Comparison of ENCODE assay signal across 8 cellular contexts in the genomic region with DNA sequence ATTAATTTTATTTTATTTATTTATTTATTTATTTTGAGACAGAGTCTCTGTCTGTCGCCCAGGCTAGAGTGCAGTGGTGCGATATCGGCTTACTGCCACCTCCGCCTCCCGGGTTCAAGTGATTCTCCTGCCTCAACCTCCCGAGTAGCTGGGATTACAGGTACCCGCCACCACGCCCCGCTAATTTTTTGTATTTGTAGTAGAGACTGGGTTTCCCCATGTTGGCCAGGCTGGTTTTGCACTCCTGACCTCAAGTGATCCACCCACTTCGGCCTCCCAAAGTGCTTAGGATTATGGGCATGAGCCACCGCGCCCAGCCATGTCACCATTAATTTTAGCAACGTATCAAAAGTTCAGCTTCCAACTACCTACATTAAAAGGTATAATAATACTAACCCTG. TPM values are rescaled to one million over a fixed set of nuclear protein-coding genes. Genes with fewer than 3 reads are reported as not detected.
DNase-seq lines count a peak whose midpoint lies in the region; ATAC-seq and TF ChIP-seq lines count a peak whose summit lies in the region.
"Not testable (repeated sequence)": the region's sequence is repeated elsewhere in the genome, so short reads cannot be mapped to it uniquely, and the experiment has no call there.

No MANE protein-coding gene starts in this region.

- not testable (repeated sequence) for H3K36me3 ChIP-seq in MG63; body of pancreas (replicated peaks in 1 of 2; ENCODE audit: insufficient read depth in 1 of 2, low read depth in 2 of 2)
- H3K36me3 ChIP-seq in lower lobe of right lung (peaks cover 17% of the 10 kb centered on the region), tibial artery (peaks cover 0 to 12% (median 0%) of the 10 kb centered on the region in 3 donors)

- H3K4me3 ChIP-seq in MG63, result peak overlapping the region; percentile 92
- peak overlapping the region; percentile 44 to 69 for H3K4me3 ChIP-seq in body of pancreas
- H3K4me3 ChIP-seq in fibroblast of the aortic adventitia (ENCODE audit: low read depth, low read length), result peak overlapping the region; percentile 71
- peak overlapping the region; percentile 89 for H3K4me3 ChIP-seq in lower lobe of right lung
- peak overlapping the region; percentile 85 to 92 for H3K4me3 ChIP-seq in tibial artery

- H3K4me1 ChIP-seq in body of pancreas (peaks cover 32% of the 10 kb centered on the region), lower lobe of right lung (peaks cover 44% of the 10 kb centered on the region), tibial artery (peaks cover 0 to 41% (median 24%) of the 10 kb centered on the region in 4 donors)

- not testable (repeated sequence) for H3K27me3 ChIP-seq in MG63; body of pancreas; lower lobe of right lung (ENCODE audit: low read depth); tibial artery

- 60 to 66% methylated on average over 13 of the region's 13 CpGs for WGBS in body of pancreas, 2 donors

- TF ChIP-seq CTCF in body of pancreas (IDR thresholded peaks at IDR 0.05); fibroblast of the aortic adventitia (IDR thresholded peaks at IDR 0.05; ENCODE audit: insufficient read depth, low read length); lower lobe of right lung (IDR thresholded peaks at IDR 0.05); tibial artery (IDR thresholded peaks at IDR 0.05): not testable (repeated sequence)

- TF ChIP-seq POLR2A in body of pancreas (IDR thresholded peaks at IDR 0.05), result not testable (repeated sequence)

- DNase-seq in DMS53 (lab: John Stamatoyannopoulos, UW) (peak; percentile 45), MG63 (peak; percentile 1), body of pancreas (peak in 3 of 4 donors; percentile 25 to 29 (median 26)), lower lobe of right lung (peak; percentile 58), putamen (ENCODE audit: low spot score) (peak; percentile 4), tibial artery (peak; percentile 26 to 64)
- DNase-seq in activated CD4-positive, alpha-beta T cell treated with anti-CD3 and anti-CD28 coated beads for 48 hours, result peak; percentile 26
- not testable (repeated sequence) for DNase-seq in fibroblast of the aortic adventitia (ENCODE audit: low read depth)

- H3K27ac ChIP-seq in body of pancreas (peak overlapping the region; percentile 88 to 96 (median 90)), lower lobe of right lung (peak overlapping the region; percentile 98), tibial artery (peak overlapping the region; percentile 94 to 95)

- intact Hi-C loops in body of pancreas (cut with DNase I); lower lobe of right lung (cut with DNase I): not testable (repeated sequence)
- intact Hi-C loops in tibial artery (cut with DNase I; ENCODE audit: low total_unique reads), result loop anchor here (5.0 kb wide), 1 partner anchor 155 kb away; no protein-coding TSS in a partner anchor

- ATAC-seq in body of pancreas, result not testable (repeated sequence)
- peak; percentile 1 to 5 for ATAC-seq in lower lobe of right lung

- H3K9me3 ChIP-seq in MG63, body of pancreas, lower lobe of right lung, tibial artery: not testable (repeated sequence)

RNA-seq across cellular contexts. Expression of gene UTP3, which starts 1.0 kb away (rescaled TPM):
- 3.0 and 6.4 TPM in 2 replicates for total RNA-seq in MG63 (2014; rRNA removed; shearing (Covaris generic); ENCODE audit: low replicate concordance)
- total RNA-seq in body of pancreas, result 10 to 100 TPM; 12.5 to 15.5 TPM
- total RNA-seq in fibroblast of the aortic adventitia (ENCODE audit: low replicate concordance), result 22.5 and 30.6 TPM in 2 replicates
- total RNA-seq in lower lobe of right lung, result 28.8 TPM

RNA-seq across cellular contexts. Expression of gene JCHAIN, which starts 21.0 kb away (rescaled TPM):
- total RNA-seq in MG63 (2014; rRNA removed; shearing (Covaris generic); ENCODE audit: low replicate concordance), result not detected in 2 replicates
- total RNA-seq in body of pancreas, result 10 to 100 TPM; 13.2 to 27.7 TPM
- total RNA-seq in fibroblast of the aortic adventitia (ENCODE audit: low replicate concordance), result 0.99 and 18.2 TPM in 2 replicates
- 191 TPM for total RNA-seq in lower lobe of right lung

RNA-seq across cellular contexts. Expression of gene RUFY3, which starts 34.4 kb away (rescaled TPM):
- 7.8 and 38.6 TPM in 2 replicates for total RNA-seq in MG63 (2014; rRNA removed; shearing (Covaris generic); ENCODE audit: low replicate concordance)
- total RNA-seq in body of pancreas (10 to 100 TPM; 46.4 to 62.6 TPM), fibroblast of the aortic adventitia (ENCODE audit: low replicate concordance) (64.8 and 116 TPM in 2 replicates), lower lobe of right lung (92.4 TPM)

RNA-seq across cellular contexts. Expression of gene ENAM, which starts 58.8 kb away (rescaled TPM):
- not detected in 2 replicates for total RNA-seq in MG63 (2014; rRNA removed; shearing (Covaris generic); ENCODE audit: low replicate concordance)
- total RNA-seq in body of pancreas, result 1 to 10 TPM in 1 of 2 donors, under 1 TPM in 1; 0.99 to 2.3 TPM
- total RNA-seq in fibroblast of the aortic adventitia (ENCODE audit: low replicate concordance), result 0.18 TPM in 1 of 2 replicates, not detected in the other
- total RNA-seq in lower lobe of right lung, result 0.12 TPM
